Comparison of ENCODE assay signal across 1 cellular context in the genomic region with DNA sequence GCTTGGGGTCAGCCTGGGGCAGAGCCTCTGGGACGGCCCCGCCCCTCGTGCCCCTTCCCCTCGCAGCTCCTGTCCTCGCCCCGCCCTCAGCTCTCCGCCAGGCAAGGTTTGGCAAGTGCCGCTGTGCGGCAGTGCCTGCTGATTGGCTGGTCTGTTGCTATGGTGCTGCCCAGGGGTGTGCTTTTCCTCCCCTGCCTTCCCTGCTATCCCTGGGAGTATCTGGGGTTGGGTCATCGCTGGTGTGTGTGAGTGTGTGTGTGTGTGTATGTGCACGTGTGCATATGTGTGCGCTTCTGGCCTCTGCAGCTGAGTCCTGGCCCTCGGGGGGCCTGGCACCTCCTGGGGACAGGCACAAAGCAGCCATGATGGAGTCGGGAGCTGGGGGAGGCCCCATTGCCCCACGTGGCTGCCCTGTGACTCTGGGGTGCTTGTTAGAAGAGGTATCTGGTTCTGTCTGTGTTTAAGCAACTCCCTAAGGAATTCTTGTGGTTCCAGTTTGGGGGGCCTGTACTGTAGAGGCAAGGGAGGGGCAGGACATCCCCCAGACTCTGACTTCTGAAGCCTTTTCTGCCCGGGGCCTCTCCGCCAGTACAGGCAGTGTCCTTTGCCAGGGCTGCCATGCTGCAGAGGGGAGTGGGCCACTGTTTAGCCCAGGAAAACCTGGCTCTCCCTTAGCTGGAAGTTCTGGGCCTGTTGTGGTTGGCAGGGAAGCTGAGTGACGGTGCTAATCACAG.
A peak's percentile ranks its signal among the peaks of the same experiment; 100 is the strongest.
TF ChIP-seq lines count a peak whose summit lies in the region.

No MANE protein-coding gene starts in this region.

TF ChIP-seq in HEK293, 187 proteins besides CTCF, POLR2A, EP300 and RAD21:
- TF ChIP-seq ZNF354C (tag by site-specific recombination; IDR thresholded peaks at IDR 0.05; ENCODE audit: borderline replicate concordance, low read depth), result no peak
- peak; percentile 37; the same call in 1 of the 2 replicates for TF ChIP-seq ZSCAN4 (tag by site-specific recombination; IDR thresholded peaks at IDR 0.05)
- TF ChIP-seq SALL2 (tag by site-specific recombination; IDR thresholded peaks at IDR 0.05; ENCODE audit: borderline replicate concordance), result no peak
- TF ChIP-seq GLIS2 (tag by site-specific recombination; IDR thresholded peaks at IDR 0.05), result peak; percentile 61
- no peak for TF ChIP-seq ZNF140 (tag by site-specific recombination; IDR thresholded peaks at IDR 0.05)
- no peak for TF ChIP-seq ZBTB8A (tag by site-specific recombination; IDR thresholded peaks at IDR 0.05)
- no peak for TF ChIP-seq AEBP2 (tag by site-specific recombination; IDR thresholded peaks at IDR 0.05; ENCODE audit: borderline replicate concordance)
- TF ChIP-seq ZNF514 (tag by site-specific recombination; IDR thresholded peaks at IDR 0.05), result no peak
- no peak for TF ChIP-seq ZBTB7A (tag by site-specific recombination; IDR thresholded peaks at IDR 0.05; ENCODE audit: low read depth)
- TF ChIP-seq ZNF366 (tag by site-specific recombination; conservative IDR thresholded peaks at IDR 0.05), result no peak
- no peak for TF ChIP-seq ZNF16 (tag by site-specific recombination; IDR thresholded peaks at IDR 0.05; ENCODE audit: low read depth)
- no peak for TF ChIP-seq MEIS1 (CRISPR knock-in tag; IDR thresholded peaks at IDR 0.05; ENCODE audit: borderline replicate concordance)
- peak; percentile 52 for TF ChIP-seq GLIS1 (tag by site-specific recombination; IDR thresholded peaks at IDR 0.05)
- TF ChIP-seq MZF1 (tag by site-specific recombination; IDR thresholded peaks at IDR 0.05; ENCODE audit: borderline replicate concordance), result no peak
- 0 out of 2 replicates have a peak, but pooled peaks have one; percentile 20 for TF ChIP-seq ZNF335 (tag by site-specific recombination; conservative IDR thresholded peaks at IDR 0.05)
- TF ChIP-seq, protein P1, sequence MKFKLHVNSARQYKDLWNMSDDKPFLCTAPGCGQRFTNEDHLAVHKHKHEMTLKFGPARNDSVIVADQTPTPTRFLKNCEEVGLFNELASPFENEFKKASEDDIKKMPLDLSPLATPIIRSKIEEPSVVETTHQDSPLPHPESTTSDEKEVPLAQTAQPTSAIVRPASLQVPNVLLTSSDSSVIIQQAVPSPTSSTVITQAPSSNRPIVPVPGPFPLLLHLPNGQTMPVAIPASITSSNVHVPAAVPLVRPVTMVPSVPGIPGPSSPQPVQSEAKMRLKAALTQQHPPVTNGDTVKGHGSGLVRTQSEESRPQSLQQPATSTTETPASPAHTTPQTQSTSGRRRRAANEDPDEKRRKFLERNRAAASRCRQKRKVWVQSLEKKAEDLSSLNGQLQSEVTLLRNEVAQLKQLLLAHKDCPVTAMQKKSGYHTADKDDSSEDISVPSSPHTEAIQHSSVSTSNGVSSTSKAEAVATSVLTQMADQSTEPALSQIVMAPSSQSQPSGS (tag by site-specific recombination; IDR thresholded peaks at IDR 0.05; ENCODE audit: low read depth), result no peak
- no peak for TF ChIP-seq ZNF266 (tag by site-specific recombination; IDR thresholded peaks at IDR 0.05; ENCODE audit: low read depth)
- TF ChIP-seq ZNF311 (tag by site-specific recombination; IDR thresholded peaks at IDR 0.05; ENCODE audit: borderline replicate concordance), result no peak
- TF ChIP-seq ZBTB48 (tag by site-specific recombination; IDR thresholded peaks at IDR 0.05), result peak; percentile 78
- TF ChIP-seq YY1 (tag by site-specific recombination; IDR thresholded peaks at IDR 0.05), result no peak
- peak; percentile 68 for TF ChIP-seq ZIC2 (tag by site-specific recombination; IDR thresholded peaks at IDR 0.05)
TF ChIP-seq in HEK293: peak in this region for 6.
